8 cellular contexts compared by ENCODE assay signal in the genomic region with DNA sequence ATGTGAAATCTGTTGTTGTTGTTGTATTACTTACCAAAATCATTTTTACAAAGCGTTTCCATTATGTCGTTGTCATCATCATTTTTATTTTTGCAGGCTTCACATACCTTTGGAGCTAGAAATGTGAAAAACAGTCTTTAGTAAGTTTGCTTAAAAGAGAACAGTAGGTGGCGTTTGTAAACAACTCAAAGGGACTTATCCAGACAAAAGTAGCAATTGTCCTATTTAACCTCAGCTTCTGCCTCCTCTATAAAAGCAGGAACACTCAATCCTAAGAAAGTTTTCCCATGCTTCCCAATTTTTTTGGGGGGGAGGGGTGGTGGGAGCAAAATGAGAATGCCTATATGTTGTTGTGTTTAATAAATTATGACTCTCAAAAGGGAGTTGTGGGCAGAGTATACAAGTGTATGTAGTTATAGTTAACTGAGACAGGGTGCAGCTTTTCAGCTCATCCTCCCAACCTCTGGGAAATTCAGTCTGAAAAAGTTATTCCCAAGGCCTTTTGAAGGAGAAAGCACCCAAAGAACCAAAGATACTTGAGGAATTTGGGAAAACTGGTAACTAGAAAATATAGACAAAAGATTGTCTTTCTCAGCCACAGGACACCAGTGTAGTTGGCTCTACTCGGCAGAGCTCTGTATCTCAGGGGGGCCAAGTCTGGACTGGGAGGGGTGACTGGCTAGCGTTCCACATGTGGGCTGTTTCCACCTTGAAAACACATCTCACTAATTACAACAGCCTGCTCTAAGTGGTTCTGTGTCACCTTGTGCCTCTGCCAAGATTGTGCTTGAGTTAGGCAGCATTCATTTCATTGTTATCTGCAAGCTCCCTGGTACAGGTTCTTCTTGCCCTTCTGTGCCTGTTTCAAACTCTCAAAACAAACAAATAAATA. TPM values are rescaled to one million over a fixed set of nuclear protein-coding genes. Genes with fewer than 3 reads are reported as not detected.
A peak's percentile ranks its signal among the peaks of the same experiment; 100 is the strongest.
DNase-seq lines count a peak whose midpoint lies in the region; ATAC-seq and TF ChIP-seq lines count a peak whose summit lies in the region.

No MANE protein-coding gene starts in this region.

- TF ChIP-seq POLR2A in esophagus squamous epithelium (IDR thresholded peaks at IDR 0.05) (no peak), testis (IDR thresholded peaks at IDR 0.05) (no peak)

- no peaks in the 10 kb centered on the region for H3K36me3 ChIP-seq in OCI-LY7 (ENCODE audit: insufficient read depth, low read length)
- H3K36me3 ChIP-seq in esophagus squamous epithelium, result no peaks in the 10 kb centered on the region
- H3K36me3 ChIP-seq in testis (ENCODE audit: low read depth, missing control alignments), result no peaks in the 10 kb centered on the region

- peaks cover 10% of the 10 kb centered on the region for H3K4me1 Mint-ChIP-seq in activated CD4-positive, alpha-beta T cell treated with anti-CD3 and anti-CD28 coated beads, Interleukin-2, amount 10 ng/mL, durations not matched to agents 24 days and 14 days
- peaks cover 27% of the 10 kb centered on the region for H3K4me1 Mint-ChIP-seq in activated CD4-positive, alpha-beta T cell treated with anti-CD3 and anti-CD28 coated beads for 36 hours

- H3K27ac ChIP-seq in OCI-LY7 (ENCODE audit: low read depth, low read length, poor library complexity, severe bottlenecking) (no peak overlapping the region), esophagus squamous epithelium (peak overlapping the region in 2 of 4 donors; percentile 9 to 23), testis (no peak overlapping the region)

- peaks cover 83% of the 10 kb centered on the region for H3K27me3 Mint-ChIP-seq in activated CD4-positive, alpha-beta T cell treated with anti-CD3 and anti-CD28 coated beads, Interleukin-2, amount 10 ng/mL, durations not matched to agents 24 days and 14 days
- peaks cover 65% of the 10 kb centered on the region for H3K27me3 Mint-ChIP-seq in activated CD4-positive, alpha-beta T cell treated with anti-CD3 and anti-CD28 coated beads for 36 hours

- no peaks in the 10 kb centered on the region for H3K79me2 ChIP-seq in OCI-LY7 (ENCODE audit: insufficient read depth, low read depth, low read length)

- H3K4me3 ChIP-seq in OCI-LY7 (ENCODE audit: low read depth, low read length, poor library complexity, severe bottlenecking) (no peak overlapping the region), esophagus squamous epithelium (peak overlapping the region in 2 of 4 donors; percentile 21 to 26), testis (no peak overlapping the region)

- H2AFZ ChIP-seq in OCI-LY7 (ENCODE audit: low read length), result no peak overlapping the region

- no TSS peak for BruUV-seq in OCI-LY7 (replicated peaks; lab: Mats Ljungman, UMichigan)

- H3K4me1 ChIP-seq in OCI-LY7 (ENCODE audit: insufficient read depth, low read length, poor library complexity, severe bottlenecking), result no peaks in the 10 kb centered on the region
- peaks cover 14 to 32% (median 20%) of the 10 kb centered on the region in 3 donors for H3K4me1 ChIP-seq in esophagus squamous epithelium
- H3K4me1 ChIP-seq in testis, result peaks cover 12% of the 10 kb centered on the region

- H4K20me1 ChIP-seq in OCI-LY7 (ENCODE audit: insufficient read depth, low read length), result no peaks in the 10 kb centered on the region

- TF ChIP-seq CTCF in OCI-LY7 (conservative IDR thresholded peaks at IDR 0.05; ENCODE audit: low read length) (peak; percentile 81), esophagus squamous epithelium (IDR thresholded peaks at IDR 0.05) (peak in 5 of 6 experiments; percentile 5 to 52 (median 18)), testis (IDR thresholded peaks at IDR 0.05) (peak in 2 of 3 experiments; percentile 40 to 48)

- H3K27me3 ChIP-seq in esophagus squamous epithelium, result peaks cover 14 to 80% (median 30%) of the 10 kb centered on the region in 4 donors
- no peaks in the 10 kb centered on the region for H3K27me3 ChIP-seq in testis

- H3K4me3 Mint-ChIP-seq in activated CD4-positive, alpha-beta T cell treated with anti-CD3 and anti-CD28 coated beads, Interleukin-2, amount 10 ng/mL, durations not matched to agents 24 days and 14 days, result no peak overlapping the region
- H3K4me3 Mint-ChIP-seq in activated CD4-positive, alpha-beta T cell treated with anti-CD3 and anti-CD28 coated beads for 36 hours, result no peak overlapping the region

- no peak for ATAC-seq in activated CD4-positive, alpha-beta T cell treated with anti-CD3 and anti-CD28 coated beads for 36 hours
- no peak for ATAC-seq in GM19452 (IDR thresholded peaks at IDR 0.05; ENCODE audit: unreplicated experiment)

- WGBS in esophagus squamous epithelium, 2 donors, result 16 to 24% methylated on average over 5 of the region's 5 CpGs
- 38 to 40% methylated on average over 5 of the region's 5 CpGs for WGBS in testis, 2 donors

- H3K36me3 Mint-ChIP-seq in activated CD4-positive, alpha-beta T cell treated with anti-CD3 and anti-CD28 coated beads, Interleukin-2, amount 10 ng/mL, durations not matched to agents 24 days and 14 days (ENCODE audit: low read depth), result no peaks in the 10 kb centered on the region
- no peaks in the 10 kb centered on the region for H3K36me3 Mint-ChIP-seq in activated CD4-positive, alpha-beta T cell treated with anti-CD3 and anti-CD28 coated beads for 36 hours (ENCODE audit: low read depth)

- no peak overlapping the region for H3K4me2 ChIP-seq in OCI-LY7 (ENCODE audit: low read length)

- H3K9me3 ChIP-seq in OCI-LY7 (ENCODE audit: low read length) (no peaks in the 10 kb centered on the region), esophagus squamous epithelium (no peaks in the 10 kb centered on the region), testis (no peaks in the 10 kb centered on the region)

- H3K9me2 ChIP-seq in OCI-LY7 (ENCODE audit: insufficient read depth, low read length), result no peaks in the 10 kb centered on the region

- intact Hi-C loops in activated CD4-positive, alpha-beta T cell treated with anti-CD3 and anti-CD28 coated beads, Interleukin-2, amount 10 ng/mL, durations not matched to agents 24 days and 14 days (cut with micrococcal nuclease), result loop anchor here (5.0 to 10.0 kb wide), 3 partner anchors 239 to 956 kb away; a partner anchor contains a TSS
- intact Hi-C loops in activated CD4-positive, alpha-beta T cell treated with anti-CD3 and anti-CD28 coated beads for 36 hours (cut with DNase I, micrococcal nuclease), result loop anchor here (2.0 to 10.0 kb wide), 7 partner anchors 233 to 839 kb away; a partner anchor contains a TSS
- intact Hi-C loops in OCI-LY7 (cut with micrococcal nuclease; ENCODE audit: unreplicated experiment) (no loop called here), esophagus squamous epithelium (cut with DNase I) (no loop called here), testis (cut with DNase I; ENCODE audit: low total_unique reads) (loop anchor here (10.0 kb wide), 1 partner anchor 529 kb away; no protein-coding TSS in a partner anchor)

- CTCF ChIA-PET in activated CD4-positive, alpha-beta T cell treated with anti-CD3 and anti-CD28 coated beads for 36 hours (lab: Charles Lee), result interaction anchor here (0.6 to 3.2 kb wide), 28 partner anchors 9 to 783 kb away, joined by 3 to 16 read pairs (median 3); no protein-coding TSS in a partner anchor
- CTCF ChIA-PET in OCI-LY7 (lab: Charles Lee; ENCODE audit: unreplicated experiment), result interaction anchor here (0.8 kb wide), 1 partner anchor 54 kb away, joined by 3 read pairs; no protein-coding TSS in a partner anchor

- H3K9me3 Mint-ChIP-seq in activated CD4-positive, alpha-beta T cell treated with anti-CD3 and anti-CD28 coated beads, Interleukin-2, amount 10 ng/mL, durations not matched to agents 24 days and 14 days, result no peaks in the 10 kb centered on the region
- H3K9me3 Mint-ChIP-seq in activated CD4-positive, alpha-beta T cell treated with anti-CD3 and anti-CD28 coated beads for 36 hours (ENCODE audit: low read depth), result no peaks in the 10 kb centered on the region

- no peak overlapping the region for H3K27ac Mint-ChIP-seq in activated CD4-positive, alpha-beta T cell treated with anti-CD3 and anti-CD28 coated beads, Interleukin-2, amount 10 ng/mL, durations not matched to agents 24 days and 14 days
- no peak overlapping the region for H3K27ac Mint-ChIP-seq in activated CD4-positive, alpha-beta T cell treated with anti-CD3 and anti-CD28 coated beads for 36 hours

- POLR2A ChIA-PET in activated CD4-positive, alpha-beta T cell treated with anti-CD3 and anti-CD28 coated beads for 36 hours (lab: Charles Lee), result interaction anchor here (0.6 kb wide), 1 partner anchor 23 kb away, joined by 3 read pairs; no protein-coding TSS in a partner anchor
- POLR2A ChIA-PET in OCI-LY7 (lab: Charles Lee), result interaction anchor here (0.5 to 0.9 kb wide), 7 partner anchors 9 to 1085 kb away, joined by 3 to 8 read pairs (median 3); no protein-coding TSS in a partner anchor

- peak; percentile 41 for DNase-seq in activated CD4-positive, alpha-beta T cell treated with anti-CD3 and anti-CD28 coated beads, Interleukin-2, amount 10 ng/mL, durations not matched to agents 24 days and 14 days
- DNase-seq in activated CD4-positive, alpha-beta T cell treated with anti-CD3 and anti-CD28 coated beads for 36 hours, result no peak
- DNase-seq in OCI-LY7 (ENCODE audit: low spot score), result peak; percentile 28
- DNase-seq in esophagus squamous epithelium (lab: John Stamatoyannopoulos, UW), result no peak
- DNase-seq in testis, result no peak
- no peak for DNase-seq in iPS-NIHi11 (ENCODE audit: low spot score)
- no peak for DNase-seq in NCI-H774 (lab: John Stamatoyannopoulos, UW)

RNA-seq across cellular contexts. Expression of a gene that starts 2.8 kb away (rescaled TPM):
- not detected in 2 replicates for total RNA-seq in activated CD4-positive, alpha-beta T cell treated with anti-CD3 and anti-CD28 coated beads, Interleukin-2, amount 10 ng/mL, durations not matched to agents 24 days and 14 days
- total RNA-seq in activated CD4-positive, alpha-beta T cell treated with anti-CD3 and anti-CD28 coated beads for 36 hours, result not detected
- total RNA-seq in OCI-LY7 (2014; rRNA removed; shearing (Covaris generic)), result not detected in 2 replicates
- not detected in 2 replicates for total RNA-seq in OCI-LY7 (2022)
- 100 to 1,000 TPM in 1 of 4 donors, 10 to 100 TPM in 1, 1 to 10 TPM in 2; 2.2 to 104 (median 13.3) TPM for total RNA-seq in esophagus squamous epithelium
- 1 to 10 TPM in 1 of 2 donors, under 1 TPM in 1; 0.39 to 1.2 TPM for total RNA-seq in testis
- polyA plus RNA-seq in testis (ENCODE audit: insufficient read depth, low read depth, low replicate concordance), result 65.6 TPM

RNA-seq across cellular contexts. Expression of a gene that starts 26.3 kb away (rescaled TPM):
- not detected in 2 replicates for total RNA-seq in activated CD4-positive, alpha-beta T cell treated with anti-CD3 and anti-CD28 coated beads, Interleukin-2, amount 10 ng/mL, durations not matched to agents 24 days and 14 days
- total RNA-seq in activated CD4-positive, alpha-beta T cell treated with anti-CD3 and anti-CD28 coated beads for 36 hours, result under 1 TPM; 0.26 to 0.57 TPM
- total RNA-seq in OCI-LY7 (2014; rRNA removed; shearing (Covaris generic)), result not detected in 2 replicates
- total RNA-seq in OCI-LY7 (2022) (0.25 and 0.33 TPM in 2 replicates), esophagus squamous epithelium (under 1 TPM in 1 of 4 donors, not detected in 3; 0.76 TPM), testis (under 1 TPM; 0.63 to 0.99 TPM)
- polyA plus RNA-seq in testis (ENCODE audit: insufficient read depth, low read depth, low replicate concordance), result 3.0 TPM

Comparison
In these comparisons a context has a peak if more than half of its experiments do, and no peak if none do; other contexts are left out.
1. DNase-seq: peak in activated CD4-positive, alpha-beta T cell treated with anti-CD3 and anti-CD28 coated beads, Interleukin-2, amount 10 ng/mL, durations not matched to agents 24 days and 14 days (single experiment) and OCI-LY7 (single experiment); none in activated CD4-positive, alpha-beta T cell treated with anti-CD3 and anti-CD28 coated beads for 36 hours (single experiment), esophagus squamous epithelium (single experiment), testis (single experiment), iPS-NIHi11 (single experiment) and NCI-H774 (single experiment).
2. CTCF ChIP-seq: peak in every context shown above with its lines; median percentile 81 in OCI-LY7; 44 in testis; 18 in esophagus squamous epithelium.
3. intact Hi-C loops: an anchor here in activated CD4-positive, alpha-beta T cell treated with anti-CD3 and anti-CD28 coated beads, Interleukin-2, amount 10 ng/mL, durations not matched to agents 24 days and 14 days (5.0 to 10.0 kb wide), activated CD4-positive, alpha-beta T cell treated with anti-CD3 and anti-CD28 coated beads for 36 hours (2.0 to 10.0 kb wide) and testis (10.0 kb wide); none called in OCI-LY7 and esophagus squamous epithelium.